30 cellular contexts compared by ENCODE assay signal in genomic region chr7:43289826-43290225, GRCh38.
"Had no signal": no experiment of that assay in that cellular context is flagged by ENCODE, and none has a peak within 500 bp of the region (broad histone marks: within the 10 kb centered on the region; RNA-seq: fewer than 3 reads in every experiment).

No MANE protein-coding gene starts in this region.

- H3K27me3 ChIP-seq: MG63, Peyer's patch had no signal

- H3K27ac Mint-ChIP-seq: activated CD4-positive, alpha-beta T cell treated with anti-CD3 and anti-CD28 coated beads, Interleukin-2, amount 10 ng/mL, durations not matched to agents 24 days and 14 days; activated CD8-positive, alpha-beta T cell treated with anti-CD3 and anti-CD28 coated beads for 36 hours; activated naive CD4-positive, alpha-beta T cell treated with anti-CD3 and anti-CD28 coated beads, Interleukin-2, amount 50 U/mL, for 24 hours; activated naive CD8-positive, alpha-beta T cell treated with anti-CD3 and anti-CD28 coated beads, Interleukin-2, amount 50 U/mL, for 24 hours; activated T-cell treated with anti-CD3 and anti-CD28 coated beads, Interleukin-2, amount 50 U/mL, for 24 hours; activated T-helper 2 cell treated with anti-CD3 and anti-CD28 coated beads, Interferon-gamma antibody, Interleukin-2, Interleukin-4, amounts not matched to agents 10 μg/mL and 5 μg/mL and 100 μg/mL, durations not matched to agents 14 hours and 24 hours and 36 hours; brain had no signal

- H3K4me3 ChIP-seq: MG63, Peyer's patch had no signal

- H3K36me3 ChIP-seq: Peyer's patch, WERI-Rb-1 had no signal

- DNase-seq: activated CD4-positive, alpha-beta T cell treated with anti-CD3 and anti-CD28 coated beads, Interleukin-2, amount 10 ng/mL, durations not matched to agents 24 days and 14 days; activated CD4-positive, alpha-beta T cell treated with anti-CD3 and anti-CD28 coated beads, Interleukin-2, amount 50 U/mL, for 4 hours; activated CD8-positive, alpha-beta T cell treated with anti-CD3 and anti-CD28 coated beads for 36 hours; activated gamma-delta T cell; activated naive CD4-positive, alpha-beta T cell treated with Interleukin-2 at 50 U/mL for 16 hours; activated naive CD8-positive, alpha-beta T cell treated with anti-CD3 and anti-CD28 coated beads, Interleukin-2, amount 50 U/mL, for 24 hours; activated T-cell treated with anti-CD3 and anti-CD28 coated beads, Interleukin-2, amount 50 U/mL, for 24 hours; anterior cingulate cortex; caudate nucleus; Kasumi-1; KG1; MG63; NCI-H1048; NCI-H1105 treated with DMSO at 0.1 percent for 48 hours; NCI-H1436 treated with DMSO at 0.1 percent for 48 hours; NCI-H1694 treated with DMSO at 0.1 percent for 48 hours; NCI-H2029; NCI-H345; NCI-H524 treated with DMSO at 0.1 percent for 48 hours; NK-92 treated with Interleukin-12 subunit alpha and Interleukin-12 subunit beta, amount 100 ng/mL, for 24 hours; PC-3; Peyer's patch; SIG-M5; T1000; WERI-Rb-1 had no signal

- H3K4me1 Mint-ChIP-seq: activated CD4-positive, alpha-beta T cell treated with anti-CD3 and anti-CD28 coated beads, Interleukin-2, amount 10 ng/mL, durations not matched to agents 24 days and 14 days; activated naive CD4-positive, alpha-beta T cell treated with anti-CD3 and anti-CD28 coated beads, Interleukin-2, amount 50 U/mL, for 24 hours; activated naive CD8-positive, alpha-beta T cell treated with anti-CD3 and anti-CD28 coated beads, Interleukin-2, amount 50 U/mL, for 24 hours had no signal

- H3K9me3 Mint-ChIP-seq: activated CD4-positive, alpha-beta T cell treated with anti-CD3 and anti-CD28 coated beads, Interleukin-2, amount 10 ng/mL, durations not matched to agents 24 days and 14 days had no signal

- ATAC-seq: activated CD8-positive, alpha-beta T cell treated with anti-CD3 and anti-CD28 coated beads for 36 hours; activated naive CD8-positive, alpha-beta T cell treated with anti-CD3 and anti-CD28 coated beads, Interleukin-2, amount 50 U/mL, for 24 hours; PC-3; Right ventricle myocardium inferior had no signal

- H3K4me3 Mint-ChIP-seq: activated CD4-positive, alpha-beta T cell treated with anti-CD3 and anti-CD28 coated beads, Interleukin-2, amount 10 ng/mL, durations not matched to agents 24 days and 14 days; activated CD8-positive, alpha-beta T cell treated with anti-CD3 and anti-CD28 coated beads for 36 hours; activated naive CD4-positive, alpha-beta T cell treated with anti-CD3 and anti-CD28 coated beads, Interleukin-2, amount 50 U/mL, for 24 hours; activated naive CD8-positive, alpha-beta T cell treated with anti-CD3 and anti-CD28 coated beads, Interleukin-2, amount 50 U/mL, for 24 hours; activated T-cell treated with anti-CD3 and anti-CD28 coated beads, Interleukin-2, amount 50 U/mL, for 24 hours; brain had no signal

- H3K4me1 ChIP-seq: Peyer's patch had no signal

- H3K27me3 Mint-ChIP-seq: activated naive CD4-positive, alpha-beta T cell treated with anti-CD3 and anti-CD28 coated beads, Interleukin-2, amount 50 U/mL, for 24 hours had no signal

- H3K36me3 Mint-ChIP-seq: activated naive CD4-positive, alpha-beta T cell treated with anti-CD3 and anti-CD28 coated beads, Interleukin-2, amount 50 U/mL, for 24 hours had no signal

- H3K27ac ChIP-seq: Peyer's patch, RWPE1, WERI-Rb-1 had no signal
